ENCODE assay signal across 8 cellular contexts in the genomic region with DNA sequence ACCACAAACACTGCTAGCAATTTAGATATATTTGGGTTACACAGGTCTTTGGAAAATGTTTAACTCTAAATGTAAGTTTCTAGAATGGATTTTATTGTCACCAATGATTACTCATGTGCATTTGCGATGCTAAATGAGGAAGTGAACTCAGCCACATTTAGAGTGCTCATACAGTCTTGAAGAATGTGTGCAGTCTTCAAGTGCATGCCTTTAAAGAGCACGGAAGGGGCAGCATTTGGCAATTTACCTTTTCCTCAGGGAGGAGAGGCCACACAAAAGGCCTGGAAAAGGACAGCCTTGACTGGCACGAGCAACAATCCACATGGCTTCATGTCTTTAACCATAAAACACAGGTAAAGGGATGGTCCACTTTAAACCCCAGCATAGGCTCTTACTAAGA.
DNase-seq lines count a peak whose midpoint lies in the region; ATAC-seq and TF ChIP-seq lines count a peak whose summit lies in the region.

No MANE protein-coding gene starts in this region.

- no peaks in the 10 kb centered on the region for H3K9me3 Mint-ChIP-seq in osteocyte (ENCODE audit: unreplicated experiment)

- H3K4me3 ChIP-seq in vagina = no peak overlapping the region

- no peaks in the 10 kb centered on the region for H3K27me3 Mint-ChIP-seq in T-helper 17 cell
- no peaks in the 10 kb centered on the region for H3K27me3 Mint-ChIP-seq in osteocyte (ENCODE audit: unreplicated experiment)

- H3K9me3 ChIP-seq in T-helper 17 cell (ENCODE audit: control insufficient read depth, low read length, poor library complexity, severe bottlenecking) (no peaks in the 10 kb centered on the region), vagina (no peaks in the 10 kb centered on the region)

- peaks cover 15% of the 10 kb centered on the region for H3K4me1 ChIP-seq in vagina

- no peaks in the 10 kb centered on the region for H3K27me3 ChIP-seq in vagina

- intact Hi-C loops in vagina (cut with DNase I) = no loop called here

- TF ChIP-seq CTCF in osteocyte (IDR thresholded peaks at IDR 0.05) (no peak), vagina (IDR thresholded peaks at IDR 0.05) (no peak)

- peaks cover 49% of the 10 kb centered on the region for H3K4me1 Mint-ChIP-seq in T-helper 17 cell
- H3K4me1 Mint-ChIP-seq in osteocyte (ENCODE audit: unreplicated experiment) = peaks cover 58% of the 10 kb centered on the region

- peak overlapping the region; percentile 56 for H3K27ac Mint-ChIP-seq in T-helper 17 cell
- H3K27ac Mint-ChIP-seq in osteocyte (ENCODE audit: unreplicated experiment) = peak overlapping the region; percentile 91

- peak; percentile 86 for ATAC-seq in GM19324 (IDR thresholded peaks at IDR 0.05; ENCODE audit: low FRiP score, unreplicated experiment)
- ATAC-seq in HG03175 (IDR thresholded peaks at IDR 0.05; ENCODE audit: unreplicated experiment) = peak; percentile 88
- ATAC-seq in T-helper 17 cell = peak; percentile 67

- H3K36me3 ChIP-seq in vagina = no peaks in the 10 kb centered on the region

- peak; percentile 66 for DNase-seq in AML-193 (lab: John Stamatoyannopoulos, UW)
- no peak for DNase-seq in T-helper 17 cell
- no peak for DNase-seq in osteocyte (ENCODE audit: extremely low spot score, unreplicated experiment)
- no peak for DNase-seq in epidermal melanocyte (ENCODE audit: insufficient read length, low spot score)
- DNase-seq in COLO829 (ENCODE audit: low spot score) = no peak
- no peak for DNase-seq in vagina (ENCODE audit: extremely low spot score in 2 of 2)

- TF ChIP-seq POLR2A in vagina (IDR thresholded peaks at IDR 0.05) = no peak

- H3K36me3 Mint-ChIP-seq in T-helper 17 cell (ENCODE audit: low read depth) = peaks cover 3% of the 10 kb centered on the region
- peaks cover 30% of the 10 kb centered on the region for H3K36me3 Mint-ChIP-seq in osteocyte (ENCODE audit: unreplicated experiment)

- H3K27ac ChIP-seq in vagina = no peak overlapping the region

- H3K4me3 Mint-ChIP-seq in T-helper 17 cell (no peak overlapping the region), osteocyte (ENCODE audit: unreplicated experiment) (no peak overlapping the region)

Comparison
In these comparisons a context has a peak if more than half of its experiments do, and no peak if none do; other contexts are left out.
1. DNase-seq: peak in AML-193 (2 of 2); none in T-helper 17 cell (0 of 3), osteocyte (single experiment), epidermal melanocyte (single experiment), COLO829 (single experiment) and vagina (0 of 2).
2. Peak in every context shown above with its lines, with median percentiles within 50 percentile points of each other: ATAC-seq.